11 cellular contexts compared by ENCODE assay signal in the genomic region with DNA sequence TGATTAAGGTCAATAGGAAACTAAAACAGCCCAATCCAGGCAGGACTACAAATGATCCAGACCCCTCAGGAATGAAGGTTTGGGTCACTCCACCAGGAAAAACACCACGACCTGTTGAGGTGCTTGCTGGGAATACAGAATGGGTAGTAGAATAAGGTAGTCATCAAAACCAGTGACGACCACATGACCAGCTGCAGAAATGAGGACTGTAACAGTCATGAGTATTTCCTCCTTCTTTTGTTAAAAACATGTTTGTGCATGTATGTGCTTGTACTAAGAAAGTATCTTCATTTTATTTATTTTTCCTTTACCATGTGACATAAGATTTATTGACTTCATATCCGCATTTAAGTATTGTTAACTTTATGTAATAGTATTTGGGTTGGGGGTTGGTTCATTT.
"Had no signal": no experiment of that assay in that cellular context is flagged by ENCODE, and none has a peak within 500 bp of the region (broad histone marks: within the 10 kb centered on the region; RNA-seq: fewer than 3 reads in every experiment).

No MANE protein-coding gene starts in this region.

- H3K36me3 ChIP-seq: HAP-1 had no signal

- FAIRE-seq: H1, H54 had no signal

- H3K4me3 ChIP-seq: GM23248, GM23338, HAP-1 had no signal

- H3K27ac ChIP-seq: GM23248 had no signal

- DNase-seq: GM23248, GOT3, H7, H9, HCEC 1CT, HFFc6 had no signal

- ATAC-seq: GM23338, HCT116 had no signal

- H3K4me1 ChIP-seq: HAP-1 had no signal
